In the genomic region with DNA sequence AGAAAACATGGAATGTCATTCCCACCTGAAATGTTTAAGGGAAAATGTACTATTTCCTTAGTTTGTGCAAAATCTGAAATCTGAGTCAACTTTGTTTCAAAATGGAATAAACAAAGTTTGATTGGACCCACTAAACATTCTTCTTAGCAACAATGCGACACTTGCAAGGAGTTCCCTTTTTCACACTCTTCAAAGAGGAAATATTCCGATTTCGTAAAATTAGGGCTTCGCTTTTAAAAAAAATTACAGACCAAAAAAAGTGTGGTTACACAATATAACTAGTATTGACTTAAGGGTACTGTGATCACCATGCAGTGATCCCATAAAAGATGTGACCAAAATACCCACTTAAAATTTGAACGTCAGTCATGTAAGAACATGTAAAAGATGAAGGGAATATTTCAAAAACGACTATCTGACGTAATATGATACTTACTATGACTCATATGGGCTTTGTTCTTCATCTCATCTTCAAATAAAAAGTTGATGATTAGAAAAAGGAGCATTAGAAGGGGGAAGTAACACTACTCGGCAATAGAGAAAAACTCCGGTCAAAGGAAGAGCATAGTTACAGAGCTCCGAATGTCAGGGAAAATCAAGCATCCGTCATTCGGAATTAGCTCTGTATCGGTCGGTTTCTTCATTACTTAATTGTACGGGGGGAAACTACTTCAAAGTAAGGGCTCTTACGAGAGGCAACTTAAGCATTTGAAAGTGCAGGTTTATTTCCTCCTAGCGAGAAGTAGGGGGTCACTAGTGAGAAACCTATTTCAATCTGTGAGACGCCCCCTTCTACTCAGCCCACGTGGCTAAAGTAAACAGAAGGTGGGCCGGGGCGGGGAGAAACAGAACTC, we compare ENCODE assay signal across 8 cellular contexts. TPM values are rescaled to one million over a fixed set of nuclear protein-coding genes. Genes with fewer than 3 reads are reported as not detected.
DNase-seq lines count a peak whose midpoint lies in the region; ATAC-seq and TF ChIP-seq lines count a peak whose summit lies in the region.

No MANE protein-coding gene starts in this region.

- in situ Hi-C loops in Panc1 (cut with HindIII; ENCODE audit: low pct_unique_long_range_greater_than_20kb, low sequenced_read_pairs): no loop called here

- ATAC-seq in GM21529 (IDR thresholded peaks at IDR 0.05; ENCODE audit: unreplicated experiment) (peak; percentile 0), Panc1 (no peak), GM21528 (IDR thresholded peaks at IDR 0.05; ENCODE audit: low FRiP score, unreplicated experiment) (no peak)

- DNase-seq in CD1c-positive myeloid dendritic cell (ENCODE audit: extremely low spot score) (peak; percentile 95), Panc1 (ENCODE audit: low read depth, low spot score) (no peak), endothelial cell (ENCODE audit: low spot score) (no peak)
- DNase-seq in activated CD4-positive, CD25-positive, alpha-beta regulatory T cell (lab: John Stamatoyannopoulos, UW): no peak
- DNase-seq in activated CD4-positive, alpha-beta T cell treated with anti-CD3 and anti-CD28 coated beads, Interleukin-2, amount 50 U/mL, for 4 hours: no peak

- H3K36me3 ChIP-seq in Panc1 (ENCODE audit: control insufficient read depth, insufficient read depth, low read length) (peaks cover 8% of the 10 kb centered on the region; the same call in 1 of the 2 replicates), neuron (ENCODE audit: insufficient read depth, low read length) (peaks cover under 1% of the 10 kb centered on the region)

- H3K9me3 ChIP-seq in Panc1 (ENCODE audit: control insufficient read depth, insufficient read depth, low read depth, low read length) (no peaks in the 10 kb centered on the region), neuron (ENCODE audit: low read length) (no peaks in the 10 kb centered on the region)

- H3K4me1 Mint-ChIP-seq in endothelial cell (ENCODE audit: unreplicated experiment): peaks cover 19% of the 10 kb centered on the region

- H3K4me3 Mint-ChIP-seq in endothelial cell (ENCODE audit: unreplicated experiment): peak overlapping the region; percentile 93

- H3K4me3 ChIP-seq in Panc1 (ENCODE audit: low read depth in 2 of 2, low read length in 2 of 2) (peak overlapping the region; percentile 85 to 93), neuron (ENCODE audit: low read length) (peak overlapping the region; percentile 100)

- POLR2A ChIA-PET in Panc1 (lab: Charles Lee): no interaction called here

- intact Hi-C loops in Panc1 (cut with micrococcal nuclease; ENCODE audit: unreplicated experiment): no loop called here

- H3K9me3 Mint-ChIP-seq in endothelial cell (ENCODE audit: unreplicated experiment): no peaks in the 10 kb centered on the region

- H3K36me3 Mint-ChIP-seq in endothelial cell (ENCODE audit: low read depth, unreplicated experiment): peaks cover 4% of the 10 kb centered on the region

- no peaks in the 10 kb centered on the region for H3K27me3 ChIP-seq in Panc1 (ENCODE audit: control insufficient read depth, insufficient read depth, low read length)
- no peaks in the 10 kb centered on the region for H3K27me3 ChIP-seq in neuron (ENCODE audit: insufficient read depth, low read length)

- no peak overlapping the region for H3K27ac Mint-ChIP-seq in endothelial cell (ENCODE audit: unreplicated experiment)

- peaks cover 16% of the 10 kb centered on the region for H3K27me3 Mint-ChIP-seq in endothelial cell (ENCODE audit: unreplicated experiment)

- no TSS peak for BruUV-seq in Panc1 (replicated peaks; lab: Mats Ljungman, UMichigan)

- CTCF ChIA-PET in Panc1 (lab: Charles Lee): no interaction called here

- H3K4me1 ChIP-seq in Panc1 (ENCODE audit: control insufficient read depth, insufficient read depth, low read length): no peaks in the 10 kb centered on the region
- H3K4me1 ChIP-seq in neuron (ENCODE audit: insufficient read depth, low read length): peaks cover 13% of the 10 kb centered on the region

- H3K27ac ChIP-seq in Panc1 (ENCODE audit: low read length): no peak overlapping the region; the same call in 1 of the 2 replicates

- H2AFZ ChIP-seq in neuron (ENCODE audit: low read depth, low read length): no peak overlapping the region

- TF ChIP-seq CTCF in Panc1 (IDR thresholded peaks at IDR 0.05): no peak
- TF ChIP-seq CTCF in endothelial cell (IDR thresholded peaks at IDR 0.05; ENCODE audit: unreplicated experiment): no peak

RNA-seq across cellular contexts. Expression of gene TET2, which starts 1.4 kb away (rescaled TPM):
- total RNA-seq in Panc1 (2021; ENCODE audit: unreplicated experiment) (7.0 TPM), endothelial cell (ENCODE audit: unreplicated experiment) (11.4 TPM)
- polyA plus RNA-seq in Panc1 (2012; ENCODE audit: insufficient read length): 2.1 TPM
